8 cellular contexts compared by ENCODE assay signal in the genomic region with DNA sequence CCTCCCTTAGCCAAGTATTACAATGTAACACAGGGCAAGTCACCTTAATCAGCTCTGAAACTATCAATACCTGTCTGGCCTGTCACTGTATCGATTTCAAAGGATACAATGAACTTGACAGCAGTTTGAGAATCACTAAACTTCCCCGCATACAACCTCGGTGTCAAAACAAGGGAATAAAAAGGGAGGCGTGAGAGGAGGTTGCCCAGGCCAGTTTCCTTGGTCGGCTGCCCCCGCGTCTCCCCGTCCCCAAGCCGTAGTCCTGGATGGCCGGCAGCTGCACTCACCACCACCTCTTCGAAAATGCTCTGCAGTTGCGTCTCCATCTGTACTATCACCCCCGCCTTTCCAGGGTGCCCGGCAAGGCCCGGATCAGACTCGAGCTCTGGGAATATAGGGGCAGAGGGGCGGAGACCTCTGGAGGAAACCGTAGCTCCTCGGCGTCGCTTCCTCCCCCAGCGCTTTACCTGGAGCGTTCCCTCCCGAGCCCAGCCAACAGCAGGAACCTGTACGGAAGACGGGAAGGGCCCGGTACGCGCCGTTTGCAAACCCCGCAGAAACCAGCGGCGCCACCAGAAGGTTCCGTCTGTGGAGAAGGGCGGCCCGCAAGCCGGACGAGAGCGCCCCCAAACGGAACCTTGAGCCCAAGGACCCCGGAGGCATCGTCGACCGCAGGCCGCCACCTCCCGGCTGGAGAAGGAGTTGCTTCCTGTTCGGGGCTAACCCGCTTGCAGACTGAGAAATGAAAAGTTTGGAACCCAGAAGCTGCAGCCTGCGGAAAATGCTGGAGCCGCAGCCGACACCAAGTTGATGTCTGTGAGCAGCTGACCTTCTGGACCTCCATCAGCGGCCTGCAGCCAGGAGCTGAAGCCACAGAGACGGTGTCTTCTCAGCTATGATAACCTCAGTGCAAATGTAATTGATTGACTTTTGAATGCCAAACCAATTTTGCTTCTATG. TPM values are rescaled to one million over a fixed set of nuclear protein-coding genes. Genes with fewer than 3 reads are reported as not detected.
DNase-seq lines count a peak whose midpoint lies in the region; ATAC-seq and TF ChIP-seq lines count a peak whose summit lies in the region.

A gene with protein sequence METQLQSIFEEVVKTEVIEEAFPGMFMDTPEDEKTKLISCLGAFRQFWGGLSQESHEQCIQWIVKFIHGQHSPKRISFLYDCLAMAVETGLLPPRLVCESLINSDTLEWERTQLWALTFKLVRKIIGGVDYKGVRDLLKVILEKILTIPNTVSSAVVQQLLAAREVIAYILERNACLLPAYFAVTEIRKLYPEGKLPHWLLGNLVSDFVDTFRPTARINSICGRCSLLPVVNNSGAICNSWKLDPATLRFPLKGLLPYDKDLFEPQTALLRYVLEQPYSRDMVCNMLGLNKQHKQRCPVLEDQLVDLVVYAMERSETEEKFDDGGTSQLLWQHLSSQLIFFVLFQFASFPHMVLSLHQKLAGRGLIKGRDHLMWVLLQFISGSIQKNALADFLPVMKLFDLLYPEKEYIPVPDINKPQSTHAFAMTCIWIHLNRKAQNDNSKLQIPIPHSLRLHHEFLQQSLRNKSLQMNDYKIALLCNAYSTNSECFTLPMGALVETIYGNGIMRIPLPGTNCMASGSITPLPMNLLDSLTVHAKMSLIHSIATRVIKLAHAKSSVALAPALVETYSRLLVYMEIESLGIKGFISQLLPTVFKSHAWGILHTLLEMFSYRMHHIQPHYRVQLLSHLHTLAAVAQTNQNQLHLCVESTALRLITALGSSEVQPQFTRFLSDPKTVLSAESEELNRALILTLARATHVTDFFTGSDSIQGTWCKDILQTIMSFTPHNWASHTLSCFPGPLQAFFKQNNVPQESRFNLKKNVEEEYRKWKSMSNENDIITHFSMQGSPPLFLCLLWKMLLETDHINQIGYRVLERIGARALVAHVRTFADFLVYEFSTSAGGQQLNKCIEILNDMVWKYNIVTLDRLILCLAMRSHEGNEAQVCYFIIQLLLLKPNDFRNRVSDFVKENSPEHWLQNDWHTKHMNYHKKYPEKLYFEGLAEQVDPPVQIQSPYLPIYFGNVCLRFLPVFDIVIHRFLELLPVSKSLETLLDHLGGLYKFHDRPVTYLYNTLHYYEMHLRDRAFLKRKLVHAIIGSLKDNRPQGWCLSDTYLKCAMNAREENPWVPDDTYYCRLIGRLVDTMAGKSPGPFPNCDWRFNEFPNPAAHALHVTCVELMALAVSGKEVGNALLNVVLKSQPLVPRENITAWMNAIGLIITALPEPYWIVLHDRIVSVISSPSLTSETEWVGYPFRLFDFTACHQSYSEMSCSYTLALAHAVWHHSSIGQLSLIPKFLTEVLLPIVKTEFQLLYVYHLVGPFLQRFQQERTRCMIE (N-terminal part only) (minus strand): TSS at position 519 of the 959 bp plus-strand sequence. CDS start 193 bp downstream, at position 326.

- peak within 1 kb of the TSS; percentile 94 for H3K27ac Mint-ChIP-seq in endothelial cell (ENCODE audit: unreplicated experiment)

- no peaks in the 10 kb centered on the region for H4K20me1 ChIP-seq in OCI-LY1 (ENCODE audit: insufficient read depth, low read length)

- peaks cover 11% of the 10 kb centered on the region for H3K4me1 ChIP-seq in OCI-LY1 (ENCODE audit: insufficient read depth, low read length, severe bottlenecking)

- H3K9me3 Mint-ChIP-seq in endothelial cell (ENCODE audit: unreplicated experiment), result no peaks in the 10 kb centered on the region

- peak within 1 kb of the TSS; percentile 89 for H3K4me3 ChIP-seq in OCI-LY1 (ENCODE audit: low read depth, low read length, poor library complexity, severe bottlenecking)

- peaks cover 12% of the 10 kb centered on the region for H3K79me2 ChIP-seq in OCI-LY1 (ENCODE audit: insufficient read depth, low read length)

- H3K27me3 Mint-ChIP-seq in endothelial cell (ENCODE audit: unreplicated experiment), result peaks cover 1% of the 10 kb centered on the region

- no peaks in the 10 kb centered on the region for H3K36me3 Mint-ChIP-seq in endothelial cell (ENCODE audit: low read depth, unreplicated experiment)

- no peak within 1 kb of the TSS for H3K27ac ChIP-seq in OCI-LY1 (ENCODE audit: low read depth, low read length, poor library complexity, severe bottlenecking)

- H3K4me3 Mint-ChIP-seq in endothelial cell (ENCODE audit: unreplicated experiment), result peak within 1 kb of the TSS; percentile 95

- no peaks in the 10 kb centered on the region for H3K9me3 ChIP-seq in OCI-LY1 (ENCODE audit: low read length)

- H2AFZ ChIP-seq in OCI-LY1 (ENCODE audit: low read length), result peak within 1 kb of the TSS; percentile 31; the same call in 1 of the 2 replicates

- H3F3A ChIP-seq in OCI-LY1 (ENCODE audit: insufficient read depth, low read length), result no peaks in the 10 kb centered on the region

- DNase-seq in DMS 273 treated with DMSO at 0.1 percent for 48 hours (lab: John Stamatoyannopoulos, UW) (peak; percentile 84), HuH-7 (ENCODE audit: low spot score) (peak; percentile 85), endothelial cell (ENCODE audit: low spot score) (peak; percentile 99), midbrain (lab: John Stamatoyannopoulos, UW) (peak; percentile 95)
- peak; percentile 99 for DNase-seq in activated CD8-positive, alpha-beta memory T cell treated with anti-CD3 and anti-CD28 coated beads, Interleukin-2, amount 50 U/mL, for 48 hours
- DNase-seq in stimulated activated CD8-positive, alpha-beta memory T cell treated with anti-CD3 and anti-CD28 coated beads, Interleukin-2, amount 100 ng/mL, for 1 hour (ENCODE audit: low read depth in 2 of 2), result peak; percentile 87 to 88

- peak; percentile 96 for ATAC-seq in GM21515 (IDR thresholded peaks at IDR 0.05; ENCODE audit: unreplicated experiment)

- TF ChIP-seq CTCF in OCI-LY1 (IDR thresholded peaks at IDR 0.05; ENCODE audit: low read length), result peak; percentile 99
- TF ChIP-seq CTCF in endothelial cell (IDR thresholded peaks at IDR 0.05; ENCODE audit: unreplicated experiment), result peak; percentile 88

- peak within 1 kb of the TSS; percentile 82 for H3K9ac ChIP-seq in OCI-LY1 (ENCODE audit: low read length)

- H3K9me2 ChIP-seq in OCI-LY1 (ENCODE audit: low read depth, low read length), result no peaks in the 10 kb centered on the region

- H3K4me1 Mint-ChIP-seq in endothelial cell (ENCODE audit: unreplicated experiment), result peaks cover 7% of the 10 kb centered on the region

- peak within 1 kb of the TSS; percentile 76 for H3K4me2 ChIP-seq in OCI-LY1 (ENCODE audit: low read length)

- H3K36me3 ChIP-seq in OCI-LY1 (ENCODE audit: insufficient read depth, low read length), result peaks cover 27% of the 10 kb centered on the region

- no peaks in the 10 kb centered on the region for H3K27me3 ChIP-seq in OCI-LY1 (ENCODE audit: insufficient read depth, low read length)

RNA-seq across cellular contexts. Expression of the gene that starts here (rescaled TPM):
- 32.1 TPM for total RNA-seq in endothelial cell (ENCODE audit: unreplicated experiment)
